ENCODE assay signal across 8 cellular contexts in the genomic region with DNA sequence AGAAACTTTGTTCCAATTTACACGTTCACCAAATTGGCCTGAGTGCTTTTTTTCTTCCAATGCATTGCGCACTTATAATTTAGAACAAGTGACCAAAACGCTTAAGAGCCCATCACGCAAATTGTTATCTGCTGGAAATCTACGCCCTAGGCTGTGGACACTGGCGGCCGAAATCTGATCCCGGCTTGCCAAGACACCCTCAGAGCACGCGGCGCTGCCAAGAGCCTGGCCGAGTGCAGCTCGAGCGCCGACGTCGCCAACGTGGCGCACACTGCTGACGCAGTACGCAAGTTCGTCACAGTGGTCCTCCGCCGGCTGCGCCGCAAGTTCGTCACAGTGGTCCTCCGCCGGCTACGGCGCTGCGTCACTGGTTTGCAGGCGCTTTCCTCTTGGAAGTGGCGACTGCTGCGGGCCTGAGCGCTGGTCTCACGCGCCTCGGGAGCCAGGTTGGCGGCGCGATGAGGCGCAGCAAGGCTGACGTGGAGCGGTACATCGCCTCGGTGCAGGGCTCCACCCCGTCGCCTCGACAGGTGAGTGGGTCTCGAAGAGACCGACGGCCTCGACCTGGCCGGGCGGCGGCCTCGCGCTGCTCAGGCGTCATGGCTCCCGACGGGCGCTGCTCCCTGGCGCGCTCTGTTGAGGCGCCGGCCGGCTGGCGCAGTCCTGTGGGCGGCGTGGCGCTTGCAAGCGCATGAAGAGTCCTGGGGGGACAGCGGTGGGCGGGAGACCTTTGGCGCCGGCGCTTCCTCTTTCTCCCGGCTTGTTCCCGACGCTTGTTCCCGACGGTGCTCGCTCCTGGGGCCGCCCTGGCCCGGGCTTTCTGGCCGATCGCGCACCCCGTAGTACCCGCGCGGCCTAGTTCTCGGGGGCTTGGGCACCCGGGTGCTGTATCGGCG. TPM values are rescaled to one million over a fixed set of nuclear protein-coding genes. Genes with fewer than 3 reads are reported as not detected.
DNase-seq lines count a peak whose midpoint lies in the region; ATAC-seq and TF ChIP-seq lines count a peak whose summit lies in the region.

Gene RANBP2 (plus strand): TSS at position 334 of the 896 bp plus-strand sequence. CDS start 125 bp downstream, at position 459.

- no peaks in the 10 kb centered on the region for H3K36me3 ChIP-seq in rectal smooth muscle tissue (ENCODE audit: control insufficient read depth, insufficient read depth, low read length)
- H3K36me3 ChIP-seq in vagina = no peaks in the 10 kb centered on the region

- H3K9me3 ChIP-seq in vagina = no peaks in the 10 kb centered on the region

- H3K4me3 ChIP-seq in astrocyte of the cerebellum (ENCODE audit: low read depth, low read length) (peak within 1 kb of the TSS; percentile 81), rectal smooth muscle tissue (ENCODE audit: low read length) (peak within 1 kb of the TSS; percentile 95), vagina (peak within 1 kb of the TSS; percentile 82 to 95)

- DNase-seq in NCI-H2081 (lab: John Stamatoyannopoulos, UW) = peak; percentile 96 to 99
- DNase-seq in T-helper 9 cell = peak; percentile 90
- peak; percentile 96 for DNase-seq in astrocyte of the cerebellum (ENCODE audit: low read depth)
- DNase-seq in hepatic stellate cell (ENCODE audit: low spot score) = peak; percentile 88
- peak; percentile 96 for DNase-seq in vagina (ENCODE audit: extremely low spot score in 2 of 2)

- no peak for TF ChIP-seq CTCF in astrocyte of the cerebellum (IDR thresholded peaks at IDR 0.05; ENCODE audit: low read depth, low read length, missing control alignments)
- no peak for TF ChIP-seq CTCF in vagina (IDR thresholded peaks at IDR 0.05)

- ATAC-seq in GM18517 (IDR thresholded peaks at IDR 0.05; ENCODE audit: unreplicated experiment) (peak; percentile 98), HG03039 (IDR thresholded peaks at IDR 0.05; ENCODE audit: unreplicated experiment) (peak; percentile 98)

- in situ Hi-C loops in astrocyte of the cerebellum (cut with HindIII; ENCODE audit: low sequenced_read_pairs) = no loop called here

- H3K27ac ChIP-seq in rectal smooth muscle tissue (ENCODE audit: low read depth, low read length) (peak within 1 kb of the TSS; percentile 98), vagina (peak within 1 kb of the TSS; percentile 92)

- H3K4me1 ChIP-seq in rectal smooth muscle tissue (ENCODE audit: control insufficient read depth, insufficient read depth, low read length) (no peaks in the 10 kb centered on the region), vagina (peaks cover 23% of the 10 kb centered on the region)

- H3K9ac ChIP-seq in rectal smooth muscle tissue (ENCODE audit: low read length) = peak within 1 kb of the TSS; percentile 94

- intact Hi-C loops in vagina (cut with DNase I) = no loop called here

- peak; percentile 35 to 94 for TF ChIP-seq POLR2A in vagina (IDR thresholded peaks at IDR 0.05)

- H3K27me3 ChIP-seq in rectal smooth muscle tissue (ENCODE audit: control insufficient read depth, insufficient read depth, low read length) (no peaks in the 10 kb centered on the region), vagina (no peaks in the 10 kb centered on the region)

RNA-seq across cellular contexts. Expression of gene RANBP2, which starts in this region (rescaled TPM):
- total RNA-seq in vagina = 43.5 TPM

Comparison
In these comparisons a context has a peak if more than half of its experiments do, and no peak if none do; other contexts are left out.
1. Peak in every context shown above with its lines: DNase-seq, ATAC-seq, H3K4me3 ChIP-seq and H3K27ac ChIP-seq.